ENCODE assay signal across 11 cellular contexts in the genomic region with DNA sequence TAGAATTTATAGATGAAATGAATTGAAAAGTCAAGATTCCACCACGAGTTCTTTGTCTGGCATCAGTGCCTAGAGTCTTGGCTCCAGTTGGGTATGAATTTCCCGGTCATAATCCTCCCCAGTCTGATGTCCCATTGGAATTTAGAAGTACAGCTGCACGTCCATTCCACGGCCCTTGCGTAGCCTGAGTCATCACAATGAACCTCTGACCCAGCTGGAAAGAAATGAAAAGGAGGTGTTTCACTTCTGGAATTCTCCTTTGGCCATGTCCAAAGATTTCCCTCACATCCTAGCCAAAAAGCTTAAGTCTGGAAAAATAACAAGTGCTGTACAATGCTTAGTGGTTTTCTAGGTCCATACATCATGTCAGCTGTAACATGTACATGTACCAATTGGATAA.
DNase-seq lines count a peak whose midpoint lies in the region; ATAC-seq, FAIRE-seq and TF ChIP-seq lines count a peak whose summit lies in the region.
"Had no signal": no experiment of that assay in that cellular context is flagged by ENCODE, and none has a peak within 500 bp of the region (broad histone marks: within the 10 kb centered on the region; RNA-seq: fewer than 3 reads in every experiment).

No MANE protein-coding gene starts in this region.

- no peak for TF ChIP-seq POLR2A in H54 (IDR thresholded peaks at IDR 0.05; ENCODE audit: low read depth, low read length)

- no peak for TF ChIP-seq CTCF in BE2C (IDR thresholded peaks at IDR 0.05; ENCODE audit: low read depth, low read length)

- FAIRE-seq in H54 (lab: Jason Lieb, UNC) = peak; percentile 99
- FAIRE-seq: colon had no signal

- H3K4me3 ChIP-seq in skeletal muscle tissue (ENCODE audit: low read length in 3 of 3) = no peak overlapping the region
- no peak overlapping the region for H3K4me3 ChIP-seq in BE2C (ENCODE audit: low read depth, low read length)

- intact Hi-C loops in left cardiac atrium (cut with DNase I) = no loop called here

- H3K4me1 ChIP-seq in skeletal muscle tissue (ENCODE audit: control insufficient read depth in 3 of 3, insufficient read depth in 3 of 3, low read length in 3 of 3) (peaks cover 0 to 12% (median 11%) of the 10 kb centered on the region in 3 donors), BE2C (peaks cover 34% of the 10 kb centered on the region)

- no peak overlapping the region for H3K9ac ChIP-seq in skeletal muscle tissue (ENCODE audit: low read depth in 1 of 3, low read length in 3 of 3)

- peak overlapping the region; percentile 61 for H3K27ac ChIP-seq in skeletal muscle tissue (ENCODE audit: low read depth, low read length)
- H3K27ac ChIP-seq: neutrophil had no signal

- H3K36me3 ChIP-seq in skeletal muscle tissue (ENCODE audit: control insufficient read depth in 3 of 3, insufficient read depth in 3 of 3, low read length in 3 of 3) = no peaks in the 10 kb centered on the region
- peaks cover 8% of the 10 kb centered on the region; the same call in 1 of the 2 replicates for H3K36me3 ChIP-seq in BE2C
- H3K36me3 ChIP-seq: neutrophil had no signal

- H3K9me3 ChIP-seq in skeletal muscle tissue (ENCODE audit: control insufficient read depth in 3 of 3, low read length in 3 of 3) (no peaks in the 10 kb centered on the region), BE2C (no peaks in the 10 kb centered on the region)
- H3K9me3 ChIP-seq: neutrophil had no signal

- H3K27me3 ChIP-seq in skeletal muscle tissue (ENCODE audit: control insufficient read depth in 3 of 3, insufficient read depth in 3 of 3, low read length in 3 of 3) = no peaks in the 10 kb centered on the region
- no peaks in the 10 kb centered on the region for H3K27me3 ChIP-seq in BE2C
- H3K27me3 ChIP-seq: neutrophil had no signal

- DNase-seq in H54 (ENCODE audit: insufficient read length, low spot score) (no peak), amniotic stem cell (lab: John Stamatoyannopoulos, UW) (peak; percentile 67), left cardiac atrium (peak; percentile 36), Ammon's horn (ENCODE audit: low spot score) (no peak), BE2C (no peak), C1 segment of cervical spinal cord (lab: John Stamatoyannopoulos, UW) (no peak)
- DNase-seq: NCI-H1417 treated with DMSO at 0.1 percent for 48 hours had no signal

- ATAC-seq in left cardiac atrium (peak; percentile 74 to 94), GM21367 (IDR thresholded peaks at IDR 0.05; ENCODE audit: unreplicated experiment) (no peak)

Comparison
In these comparisons a context has a peak if more than half of its experiments do, and no peak if none do; other contexts are left out.
1. DNase-seq: peak in amniotic stem cell (single experiment) and left cardiac atrium (single experiment); none in H54 (single experiment), Ammon's horn (single experiment), BE2C (single experiment) and C1 segment of cervical spinal cord (0 of 14).